In the genomic region with DNA sequence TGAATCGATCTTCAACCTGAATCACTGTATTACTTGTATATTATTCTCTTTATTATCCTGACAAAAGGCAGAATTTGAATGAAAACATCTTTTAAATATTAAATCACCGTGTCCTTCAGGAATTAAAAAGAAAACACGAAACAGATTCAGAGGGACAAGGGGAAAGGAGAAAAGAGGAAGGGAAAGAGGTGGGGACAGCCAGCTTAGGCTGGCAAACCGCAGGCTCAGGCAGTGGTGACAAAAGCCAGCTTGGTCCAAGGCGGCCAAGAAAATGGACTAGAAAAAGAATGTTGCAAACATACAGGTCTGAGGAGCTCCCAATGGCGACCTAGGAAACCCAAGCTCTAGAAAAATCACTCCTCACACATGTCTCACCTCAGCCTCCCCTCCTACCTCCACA, we compare ENCODE assay signal across 26 cellular contexts. TPM values are rescaled to one million over a fixed set of nuclear protein-coding genes. Genes with fewer than 3 reads are reported as not detected.
DNase-seq lines count a peak whose midpoint lies in the region; ATAC-seq, FAIRE-seq and TF ChIP-seq lines count a peak whose summit lies in the region.
"Had no signal": no experiment of that assay in that cellular context is flagged by ENCODE, and none has a peak within 500 bp of the region (broad histone marks: within the 10 kb centered on the region; RNA-seq: fewer than 3 reads in every experiment).

No MANE protein-coding gene starts in this region.

- no peaks in the 10 kb centered on the region for H3K27me3 Mint-ChIP-seq in nephron progenitor cell (ENCODE audit: low read depth, poor library complexity)
- H3K27me3 Mint-ChIP-seq in activated T-helper 1 cell treated with anti-CD3 and anti-CD28 coated beads, Interleukin-12 subunit alpha, Interleukin-12 subunit beta, Interleukin-2, Interleukin-4 antibody, amounts not matched to agents 30 ng/mL and 10 ng/mL and 1 ng/mL, durations not matched to agents 14 hours and 24 hours and 36 hours (ENCODE audit: insufficient read depth): peaks cover 30% of the 10 kb centered on the region

- ATAC-seq in left lobe of liver: no peak
- ATAC-seq: heart left ventricle; left cardiac atrium; naive thymus-derived CD4-positive, alpha-beta T cell; sciatic nerve had no signal

- BruUV-seq in PC-9 (replicated peaks; lab: Mats Ljungman, UMichigan): no TSS peak

- DNase-seq in GM18507 (ENCODE audit: extremely low spot score, insufficient read length, low read depth) (no peak), PC-9 (no peak), nephron progenitor cell (no peak), COLO829 (ENCODE audit: low spot score) (no peak), left lobe of liver (ENCODE audit: low spot score) (no peak), SW480 (ENCODE audit: low spot score) (no peak)
- no peak for DNase-seq in activated T-helper 1 cell treated with anti-CD3 and anti-CD28 coated beads, Interleukin-12 subunit alpha, Interleukin-12 subunit beta, Interleukin-2, Interleukin-4 antibody, amounts not matched to agents 30 ng/mL and 10 ng/mL and 1 ng/mL, durations not matched to agents 14 hours and 24 hours and 36 hours (ENCODE audit: low spot score)
- DNase-seq: ACHN; activated CD4-positive, alpha-beta T cell treated with anti-CD3 and anti-CD28 coated beads for 1 hour; activated CD8-positive, alpha-beta memory T cell treated with anti-CD3 and anti-CD28 coated beads for 24 hours; activated naive CD4-positive, alpha-beta T cell treated with anti-CD3 and anti-CD28 coated beads for 36 hours; activated T-cell treated with anti-CD3 and anti-CD28 coated beads, Interleukin-2, amount 50 U/mL, for 24 hours; amygdala; central memory CD4-positive, alpha-beta T cell; dorsolateral prefrontal cortex; heart left ventricle; left cardiac atrium; naive thymus-derived CD4-positive, alpha-beta T cell; NCI-H1436; NCI-H526; SHP77; stimulated activated CD4-positive, alpha-beta T cell treated with anti-CD3 and anti-CD28 coated beads, Interleukin-15, amount 100 ng/mL, for 24 hours had no signal

- peaks cover 37% of the 10 kb centered on the region for H3K4me1 Mint-ChIP-seq in nephron progenitor cell
- no peaks in the 10 kb centered on the region for H3K4me1 Mint-ChIP-seq in activated T-helper 1 cell treated with anti-CD3 and anti-CD28 coated beads, Interleukin-12 subunit alpha, Interleukin-12 subunit beta, Interleukin-2, Interleukin-4 antibody, amounts not matched to agents 30 ng/mL and 10 ng/mL and 1 ng/mL, durations not matched to agents 14 hours and 24 hours and 36 hours (ENCODE audit: low read depth)
- H3K4me1 Mint-ChIP-seq: naive thymus-derived CD4-positive, alpha-beta T cell had no signal

- H3K27me3 ChIP-seq in HUES48 (ENCODE audit: control insufficient read depth, insufficient read depth, low read length): no peaks in the 10 kb centered on the region
- no peaks in the 10 kb centered on the region for H3K27me3 ChIP-seq in PC-9 (ENCODE audit: insufficient read depth, low read depth)
- H3K27me3 ChIP-seq: heart left ventricle had no signal

- no peak for TF ChIP-seq CTCF in PC-9 (conservative IDR thresholded peaks at IDR 0.05)
- TF ChIP-seq CTCF in nephron progenitor cell (IDR thresholded peaks at IDR 0.05): no peak

- H3K9me3 Mint-ChIP-seq in nephron progenitor cell: no peaks in the 10 kb centered on the region
- H3K9me3 Mint-ChIP-seq in activated T-helper 1 cell treated with anti-CD3 and anti-CD28 coated beads, Interleukin-12 subunit alpha, Interleukin-12 subunit beta, Interleukin-2, Interleukin-4 antibody, amounts not matched to agents 30 ng/mL and 10 ng/mL and 1 ng/mL, durations not matched to agents 14 hours and 24 hours and 36 hours: no peaks in the 10 kb centered on the region
- H3K9me3 Mint-ChIP-seq: activated naive CD4-positive, alpha-beta T cell treated with anti-CD3 and anti-CD28 coated beads for 36 hours; activated T-cell treated with anti-CD3 and anti-CD28 coated beads, Interleukin-2, amount 50 U/mL, for 24 hours; CD14-positive monocyte; naive thymus-derived CD4-positive, alpha-beta T cell had no signal

- H3K9me3 ChIP-seq in HUES48 (ENCODE audit: control insufficient read depth, insufficient read depth, low read length) (no peaks in the 10 kb centered on the region), PC-9 (ENCODE audit: insufficient read depth, low read depth) (no peaks in the 10 kb centered on the region)
- H3K9me3 ChIP-seq: heart left ventricle had no signal

- peak; percentile 38 for FAIRE-seq in GM18507 (lab: Jason Lieb, UNC)
- FAIRE-seq: urothelium cell line had no signal

- CTCF ChIA-PET in PC-9 (lab: Charles Lee): no interaction called here

- H3K9me2 ChIP-seq in PC-9 (ENCODE audit: insufficient read depth): no peaks in the 10 kb centered on the region

- H3K4me3 ChIP-seq in HUES48 (ENCODE audit: low read depth, low read length): no peak overlapping the region
- H3K4me3 ChIP-seq in PC-9: no peak overlapping the region
- H3K4me3 ChIP-seq: dorsolateral prefrontal cortex, heart left ventricle had no signal

- POLR2A ChIA-PET in PC-9 (lab: Charles Lee; ENCODE audit: unreplicated experiment): no interaction called here

- no peak overlapping the region for H3K4me2 ChIP-seq in PC-9

- H4K20me1 ChIP-seq in PC-9 (ENCODE audit: insufficient read depth): no peaks in the 10 kb centered on the region

- H3K9ac ChIP-seq in HUES48 (ENCODE audit: low read depth, low read length): 0 out of 2 replicates have a peak overlapping the region, but pooled peaks have one; percentile 8

- H3K4me1 ChIP-seq in HUES48 (ENCODE audit: control insufficient read depth, insufficient read depth, low read length): peaks cover 57% of the 10 kb centered on the region
- H3K4me1 ChIP-seq in PC-9 (replicated peaks; ENCODE audit: insufficient read depth): peaks cover 35% of the 10 kb centered on the region

- H3K36me3 Mint-ChIP-seq in nephron progenitor cell (ENCODE audit: low read depth): no peaks in the 10 kb centered on the region
- no peaks in the 10 kb centered on the region for H3K36me3 Mint-ChIP-seq in activated T-helper 1 cell treated with anti-CD3 and anti-CD28 coated beads, Interleukin-12 subunit alpha, Interleukin-12 subunit beta, Interleukin-2, Interleukin-4 antibody, amounts not matched to agents 30 ng/mL and 10 ng/mL and 1 ng/mL, durations not matched to agents 14 hours and 24 hours and 36 hours (ENCODE audit: low read depth)
- H3K36me3 Mint-ChIP-seq: CD14-positive monocyte; naive thymus-derived CD4-positive, alpha-beta T cell had no signal

- H3F3A ChIP-seq in PC-9 (ENCODE audit: insufficient read depth, low read depth): peaks cover 19% of the 10 kb centered on the region; the same call in 1 of the 2 replicates

- H3K27ac ChIP-seq in HUES48 (ENCODE audit: low read depth, low read length) (no peak overlapping the region), PC-9 (peak overlapping the region; percentile 89; the same call in 1 of the 2 replicates)
- H3K27ac ChIP-seq: dorsolateral prefrontal cortex, heart left ventricle had no signal

- H3K36me3 ChIP-seq in HUES48 (ENCODE audit: control insufficient read depth, insufficient read depth, low read length): no peaks in the 10 kb centered on the region; the same call in 1 of the 2 replicates
- H3K36me3 ChIP-seq in PC-9 (ENCODE audit: low read depth): no peaks in the 10 kb centered on the region
- H3K36me3 ChIP-seq: heart left ventricle had no signal

- intact Hi-C loops in PC-9 (cut with micrococcal nuclease; ENCODE audit: unreplicated experiment): no loop called here
- intact Hi-C loops in activated T-helper 1 cell treated with anti-CD3 and anti-CD28 coated beads, Interleukin-12 subunit alpha, Interleukin-12 subunit beta, Interleukin-2, Interleukin-4 antibody, amounts not matched to agents 30 ng/mL and 10 ng/mL and 1 ng/mL, durations not matched to agents 14 hours and 24 hours and 36 hours (cut with micrococcal nuclease): no loop called here

- peaks cover 3% of the 10 kb centered on the region; the same call in 1 of the 2 replicates for H3K79me2 ChIP-seq in PC-9 (ENCODE audit: low read depth)

- no peak overlapping the region for H2AFZ ChIP-seq in PC-9

- peak overlapping the region; percentile 43 for H3K27ac Mint-ChIP-seq in nephron progenitor cell
- H3K27ac Mint-ChIP-seq in activated T-helper 1 cell treated with anti-CD3 and anti-CD28 coated beads, Interleukin-12 subunit alpha, Interleukin-12 subunit beta, Interleukin-2, Interleukin-4 antibody, amounts not matched to agents 30 ng/mL and 10 ng/mL and 1 ng/mL, durations not matched to agents 14 hours and 24 hours and 36 hours: no peak overlapping the region
- H3K27ac Mint-ChIP-seq: activated naive CD4-positive, alpha-beta T cell treated with anti-CD3 and anti-CD28 coated beads for 36 hours; activated T-cell treated with anti-CD3 and anti-CD28 coated beads, Interleukin-2, amount 50 U/mL, for 24 hours; naive thymus-derived CD4-positive, alpha-beta T cell had no signal

- no peak overlapping the region for H3K4me3 Mint-ChIP-seq in nephron progenitor cell
- H3K4me3 Mint-ChIP-seq in activated T-helper 1 cell treated with anti-CD3 and anti-CD28 coated beads, Interleukin-12 subunit alpha, Interleukin-12 subunit beta, Interleukin-2, Interleukin-4 antibody, amounts not matched to agents 30 ng/mL and 10 ng/mL and 1 ng/mL, durations not matched to agents 14 hours and 24 hours and 36 hours: no peak overlapping the region
- H3K4me3 Mint-ChIP-seq: activated naive CD4-positive, alpha-beta T cell treated with anti-CD3 and anti-CD28 coated beads for 36 hours; activated T-cell treated with anti-CD3 and anti-CD28 coated beads, Interleukin-2, amount 50 U/mL, for 24 hours; naive thymus-derived CD4-positive, alpha-beta T cell had no signal

RNA-seq across cellular contexts. Expression of a gene that starts 6.8 kb away (rescaled TPM):
- total RNA-seq in PC-9 (2021) (3.0 and 5.3 TPM in 2 replicates), left lobe of liver (2.7 TPM)
- 1.8 and 3.0 TPM in 2 replicates for total RNA-seq in activated T-helper 1 cell treated with anti-CD3 and anti-CD28 coated beads, Interleukin-12 subunit alpha, Interleukin-12 subunit beta, Interleukin-2, Interleukin-4 antibody, amounts not matched to agents 30 ng/mL and 10 ng/mL and 1 ng/mL, durations not matched to agents 14 hours and 24 hours and 36 hours
